Comparison of ENCODE assay signal across 11 cellular contexts in genomic region chr2:152171733-152172132, GRCh38. TPM values are rescaled to one million over a fixed set of nuclear protein-coding genes. Genes with fewer than 3 reads are reported as not detected.
DNase-seq lines count a peak whose midpoint lies in the region; ATAC-seq, FAIRE-seq and TF ChIP-seq lines count a peak whose summit lies in the region.
"Had no signal": no experiment of that assay in that cellular context is flagged by ENCODE, and none has a peak within 500 bp of the region (broad histone marks: within the 10 kb centered on the region; RNA-seq: fewer than 3 reads in every experiment).

No MANE protein-coding gene starts in this region.

- peaks cover 68% of the 10 kb centered on the region for H3K79me2 ChIP-seq in Loucy (ENCODE audit: insufficient read depth, low read length)

- POLR2A ChIA-PET in A549 (lab: Yijun Ruan, JAX), result no interaction called here
- POLR2A ChIA-PET in naive thymus-derived CD8-positive, alpha-beta T cell (lab: Charles Lee), result no interaction called here
- POLR2A ChIA-PET in activated CD4-positive, alpha-beta memory T cell treated with anti-CD3 and anti-CD28 coated beads, Interleukin-2, amount 10 ng/mL, durations not matched to agents 7 days and 5 days (lab: Charles Lee), result no interaction called here
- POLR2A ChIA-PET in CD4-positive, alpha-beta memory T cell (lab: Charles Lee; ENCODE audit: partially characterized antibody), result no interaction called here

- H3K9me2 ChIP-seq in Loucy (replicated peaks; ENCODE audit: low read depth, low read length), result no peaks in the 10 kb centered on the region

- H3K27ac ChIP-seq in A549, result peak overlapping the region; percentile 68 to 81
- no peak overlapping the region for H3K27ac ChIP-seq in endodermal cell (ENCODE audit: low read depth, low read length)
- no peak overlapping the region for H3K27ac ChIP-seq in CD4-positive, alpha-beta memory T cell (ENCODE audit: low read depth, low read length)

- peaks cover 21% of the 10 kb centered on the region for H3K4me1 Mint-ChIP-seq in endodermal cell
- H3K4me1 Mint-ChIP-seq in naive thymus-derived CD8-positive, alpha-beta T cell, result peaks cover 25 to 71% (median 61%) of the 10 kb centered on the region in 4 donors
- H3K4me1 Mint-ChIP-seq in activated CD4-positive, alpha-beta memory T cell treated with anti-CD3 and anti-CD28 coated beads, Interleukin-2, amount 10 ng/mL, durations not matched to agents 7 days and 5 days, result peaks cover 46% of the 10 kb centered on the region
- peaks cover 40 to 70% (median 52%) of the 10 kb centered on the region in 4 donors for H3K4me1 Mint-ChIP-seq in CD4-positive, alpha-beta memory T cell

- TF ChIP-seq RAD21 in A549 (conservative IDR thresholded peaks at IDR 0.05 in 1 of 2, IDR thresholded peaks at IDR 0.05 in 1 of 2), result no peak

- 2% methylated on average over 3 of the region's 3 CpGs for WGBS in A549 (ENCODE audit: missing lambda C conversion rate)
- WGBS in endodermal cell (ENCODE audit: insufficient coverage in 1 of 2, insufficient read length in 1 of 2), 2 experiments, result 82 to 88% methylated on average over 2 to 3 of the region's 3 CpGs

- H3K27ac Mint-ChIP-seq in endodermal cell, result peak overlapping the region; percentile 18
- H3K27ac Mint-ChIP-seq in naive thymus-derived CD8-positive, alpha-beta T cell, result peak overlapping the region in 8 of 10 donors; percentile 13 to 72 (median 40)
- no peak overlapping the region for H3K27ac Mint-ChIP-seq in activated CD4-positive, alpha-beta memory T cell treated with anti-CD3 and anti-CD28 coated beads, Interleukin-2, amount 10 ng/mL, durations not matched to agents 7 days and 5 days
- H3K27ac Mint-ChIP-seq in CD4-positive, alpha-beta memory T cell, result peak overlapping the region in 2 of 7 donors; percentile 11 to 72

- H3K4me2 ChIP-seq in A549 (peak overlapping the region; percentile 71), Loucy (ENCODE audit: low read depth, low read length, poor library complexity, severe bottlenecking) (peak overlapping the region; percentile 64)

- peak overlapping the region; percentile 22; the same call in 2 of the 3 replicates for H3K4me3 ChIP-seq in A549
- peak overlapping the region; percentile 30 for H3K4me3 ChIP-seq in Loucy (ENCODE audit: low read length, poor library complexity, severe bottlenecking)
- no peak overlapping the region for H3K4me3 ChIP-seq in endodermal cell (ENCODE audit: low read length)
- no peak overlapping the region for H3K4me3 ChIP-seq in CD4-positive, alpha-beta memory T cell (ENCODE audit: low read length in 2 of 2)

- no peaks in the 10 kb centered on the region for H3K9me3 ChIP-seq in A549
- H3K9me3 ChIP-seq in Loucy (ENCODE audit: insufficient read depth, low read depth, low read length), result no peaks in the 10 kb centered on the region
- H3K9me3 ChIP-seq in endodermal cell (ENCODE audit: control insufficient read depth, low read length), result peaks cover 3% of the 10 kb centered on the region
- no peaks in the 10 kb centered on the region for H3K9me3 ChIP-seq in CD4-positive, alpha-beta memory T cell (ENCODE audit: control insufficient read depth in 1 of 2, low read length in 2 of 2)

- no peak for TF ChIP-seq EP300 in A549 (IDR thresholded peaks at IDR 0.05)

- no peaks in the 10 kb centered on the region for H3K27me3 Mint-ChIP-seq in endodermal cell (ENCODE audit: insufficient read depth)
- H3K27me3 Mint-ChIP-seq in naive thymus-derived CD8-positive, alpha-beta T cell, result no peaks in the 10 kb centered on the region
- H3K27me3 Mint-ChIP-seq in activated CD4-positive, alpha-beta memory T cell treated with anti-CD3 and anti-CD28 coated beads, Interleukin-2, amount 10 ng/mL, durations not matched to agents 7 days and 5 days, result no peaks in the 10 kb centered on the region
- no peaks in the 10 kb centered on the region for H3K27me3 Mint-ChIP-seq in CD4-positive, alpha-beta memory T cell

- H3K4me3 Mint-ChIP-seq in endodermal cell, result no peak overlapping the region
- H3K4me3 Mint-ChIP-seq in naive thymus-derived CD8-positive, alpha-beta T cell, result peak overlapping the region in 2 of 10 donors; percentile 1 to 24
- no peak overlapping the region for H3K4me3 Mint-ChIP-seq in activated CD4-positive, alpha-beta memory T cell treated with anti-CD3 and anti-CD28 coated beads, Interleukin-2, amount 10 ng/mL, durations not matched to agents 7 days and 5 days
- H3K4me3 Mint-ChIP-seq in CD4-positive, alpha-beta memory T cell, result peak overlapping the region in 3 of 8 donors; percentile 2 to 43 (median 21)

- H3K4me1 ChIP-seq in A549 (peaks cover 63% of the 10 kb centered on the region), Loucy (ENCODE audit: insufficient read depth, low read length, poor library complexity, severe bottlenecking) (peaks cover 34% of the 10 kb centered on the region), endodermal cell (ENCODE audit: control insufficient read depth, insufficient read depth, low read length) (peaks cover 3% of the 10 kb centered on the region)
- peaks cover 54% of the 10 kb centered on the region for H3K4me1 ChIP-seq in CD4-positive, alpha-beta memory T cell (ENCODE audit: insufficient read depth, low read length)

- intact Hi-C loops in CD4-positive, alpha-beta memory T cell (cut with micrococcal nuclease), result no loop called here

- peaks cover 7% of the 10 kb centered on the region for H3K9me3 Mint-ChIP-seq in endodermal cell
- H3K9me3 Mint-ChIP-seq in naive thymus-derived CD8-positive, alpha-beta T cell, result no peaks in the 10 kb centered on the region
- no peaks in the 10 kb centered on the region for H3K9me3 Mint-ChIP-seq in activated CD4-positive, alpha-beta memory T cell treated with anti-CD3 and anti-CD28 coated beads, Interleukin-2, amount 10 ng/mL, durations not matched to agents 7 days and 5 days
- no peaks in the 10 kb centered on the region for H3K9me3 Mint-ChIP-seq in CD4-positive, alpha-beta memory T cell

- H3K36me3 ChIP-seq in Loucy (ENCODE audit: insufficient read depth, low read length), result no peaks in the 10 kb centered on the region
- no peaks in the 10 kb centered on the region for H3K36me3 ChIP-seq in endodermal cell (ENCODE audit: control insufficient read depth, insufficient read depth, low read length)
- H3K36me3 ChIP-seq in CD4-positive, alpha-beta memory T cell (ENCODE audit: insufficient read depth, low read length), result no peaks in the 10 kb centered on the region

- no peak for FAIRE-seq in A549 (lab: Jason Lieb, UNC)

- peak in 1 of 2 experiments; percentile 82 for DNase-seq in A549 (ENCODE audit: low read depth in 1 of 2, low spot score in 1 of 2)
- DNase-seq in endodermal cell, result no peak
- DNase-seq in naive thymus-derived CD8-positive, alpha-beta T cell, result no peak
- no peak for DNase-seq in activated CD4-positive, alpha-beta memory T cell treated with anti-CD3 and anti-CD28 coated beads, Interleukin-2, amount 10 ng/mL, durations not matched to agents 7 days and 5 days
- DNase-seq in NCI-H524 (lab: John Stamatoyannopoulos, UW), result no peak
- DNase-seq in CD4-positive, alpha-beta memory T cell, result no peak
- DNase-seq: activated CD4-positive, alpha-beta T cell treated with anti-CD3 and anti-CD28 coated beads, Interleukin-2, amount 50 U/mL, for 4 hours; NCI-H1436 treated with DMSO at 0.1 percent for 48 hours; retina had no signal

- H4K20me1 ChIP-seq in Loucy (ENCODE audit: insufficient read depth, low read length, poor library complexity, severe bottlenecking), result peaks cover 7% of the 10 kb centered on the region

- ATAC-seq in A549, result peak in 1 of 2 experiments; percentile 17; a peak in 3 of 6 replicates
- ATAC-seq in naive thymus-derived CD8-positive, alpha-beta T cell, result no peak
- no peak for ATAC-seq in HG02884 (IDR thresholded peaks at IDR 0.05; ENCODE audit: unreplicated experiment)

- H2AFZ ChIP-seq in Loucy (ENCODE audit: low read length), result no peak overlapping the region

- CTCF ChIA-PET in A549 (lab: Yijun Ruan, JAX), result interaction anchor here (0.6 to 6.4 kb wide), 3 partner anchors 15 to 464 kb away, joined by 3 to 41 read pairs (median 8); no protein-coding TSS in a partner anchor
- CTCF ChIA-PET in activated CD4-positive, alpha-beta memory T cell treated with anti-CD3 and anti-CD28 coated beads, Interleukin-2, amount 10 ng/mL, durations not matched to agents 7 days and 5 days (lab: Charles Lee), result no interaction called here
- CTCF ChIA-PET in CD4-positive, alpha-beta memory T cell (lab: Charles Lee; ENCODE audit: partially characterized antibody), result interaction anchor here (6.5 kb wide), 1 partner anchor 463 kb away, joined by 115 read pairs; no protein-coding TSS in a partner anchor

- TF ChIP-seq POLR2A in A549 (IDR thresholded peaks at IDR 0.05; ENCODE audit: low read length), result no peak

- peaks cover 3% of the 10 kb centered on the region for H3K36me3 Mint-ChIP-seq in endodermal cell (ENCODE audit: low read depth)
- peaks cover 0 to 8% (median 6%) of the 10 kb centered on the region in 3 donors for H3K36me3 Mint-ChIP-seq in naive thymus-derived CD8-positive, alpha-beta T cell
- peaks cover 16% of the 10 kb centered on the region for H3K36me3 Mint-ChIP-seq in activated CD4-positive, alpha-beta memory T cell treated with anti-CD3 and anti-CD28 coated beads, Interleukin-2, amount 10 ng/mL, durations not matched to agents 7 days and 5 days (ENCODE audit: low read depth)
- peaks cover 3 to 22% of the 10 kb centered on the region in 2 donors for H3K36me3 Mint-ChIP-seq in CD4-positive, alpha-beta memory T cell

- peak overlapping the region; percentile 25 for H3K9ac ChIP-seq in Loucy (ENCODE audit: low read depth, low read length, poor library complexity, severe bottlenecking)
- no peak overlapping the region for H3K9ac ChIP-seq in endodermal cell (ENCODE audit: extremely low read depth, low read length, poor library complexity, severe bottlenecking)

- no peaks in the 10 kb centered on the region for H3K27me3 ChIP-seq in Loucy (ENCODE audit: insufficient read depth, low read length, poor library complexity, severe bottlenecking)
- no peaks in the 10 kb centered on the region for H3K27me3 ChIP-seq in endodermal cell (ENCODE audit: control insufficient read depth, insufficient read depth, low read length, poor library complexity, severe bottlenecking)
- H3K27me3 ChIP-seq in CD4-positive, alpha-beta memory T cell (ENCODE audit: insufficient read depth, low read length), result no peaks in the 10 kb centered on the region

- TF ChIP-seq CTCF in A549 (IDR thresholded peaks at IDR 0.05) (no peak), Loucy (conservative IDR thresholded peaks at IDR 0.05; ENCODE audit: low read length) (no peak), endodermal cell (conservative IDR thresholded peaks at IDR 0.05) (no peak)

- no peaks in the 10 kb centered on the region for H3F3A ChIP-seq in Loucy (ENCODE audit: low read depth)

RNA-seq across cellular contexts. Expression of gene STAM2, which starts 3.8 kb away (rescaled TPM):
- polyA plus RNA-seq in A549 (2011; rRNA removed) (25.7 and 34.5 TPM in 2 replicates), A549 (2017; fragmentation: RNase III; extraction: RNeasy Plus Mini Kit Qiagen cat#74134 plus additional on column Dnase treatment) (13.3 to 14.5 TPM (median 13.8 TPM) in 3 replicates)
- 3.0 and 4.0 TPM in 2 replicates for polyA plus RNA-seq in A549 (2012; cell fraction: cytosol; rRNA removed)
- 4.0 and 4.7 TPM in 2 replicates for polyA plus RNA-seq in A549 (2012; cell fraction: nucleus; rRNA removed)
- polyA minus RNA-seq in A549 (2011; rRNA and poly(A)+ RNA removed), result 32.2 and 33.3 TPM in 2 replicates
- 10 to 100 TPM; 21.5 to 30.9 TPM for total RNA-seq in endodermal cell
- 17.1 TPM for polyA plus RNA-seq in endodermal cell (2013, experiment 1 of 2)
- polyA plus RNA-seq in endodermal cell (2013, experiment 2 of 2), result 18.5 TPM
- 10 to 100 TPM; 22.8 to 23.1 TPM for total RNA-seq in naive thymus-derived CD8-positive, alpha-beta T cell
- polyA plus RNA-seq in naive thymus-derived CD8-positive, alpha-beta T cell, result 1 to 10 TPM; 2.1 to 5.2 (median 3.9) TPM
- 10 to 100 TPM; 13.8 to 16.2 TPM for total RNA-seq in activated CD4-positive, alpha-beta memory T cell treated with anti-CD3 and anti-CD28 coated beads, Interleukin-2, amount 10 ng/mL, durations not matched to agents 7 days and 5 days
- 10 to 100 TPM; 20.9 to 25.3 TPM for total RNA-seq in CD4-positive, alpha-beta memory T cell
- polyA plus RNA-seq in CD4-positive, alpha-beta memory T cell, result 1 to 10 TPM; 2.9 to 4.2 TPM

Comparison
In these comparisons a context has a peak if more than half of its experiments do, and no peak if none do; other contexts are left out.
1. H3K27ac ChIP-seq: peak in A549 (2 of 2); none in endodermal cell (single experiment) and CD4-positive, alpha-beta memory T cell (single experiment).
2. H3K4me3 ChIP-seq: peak in A549 (single experiment) and Loucy (single experiment); none in endodermal cell (single experiment) and CD4-positive, alpha-beta memory T cell (0 of 2).